7 cellular contexts compared by ENCODE assay signal in the genomic region with DNA sequence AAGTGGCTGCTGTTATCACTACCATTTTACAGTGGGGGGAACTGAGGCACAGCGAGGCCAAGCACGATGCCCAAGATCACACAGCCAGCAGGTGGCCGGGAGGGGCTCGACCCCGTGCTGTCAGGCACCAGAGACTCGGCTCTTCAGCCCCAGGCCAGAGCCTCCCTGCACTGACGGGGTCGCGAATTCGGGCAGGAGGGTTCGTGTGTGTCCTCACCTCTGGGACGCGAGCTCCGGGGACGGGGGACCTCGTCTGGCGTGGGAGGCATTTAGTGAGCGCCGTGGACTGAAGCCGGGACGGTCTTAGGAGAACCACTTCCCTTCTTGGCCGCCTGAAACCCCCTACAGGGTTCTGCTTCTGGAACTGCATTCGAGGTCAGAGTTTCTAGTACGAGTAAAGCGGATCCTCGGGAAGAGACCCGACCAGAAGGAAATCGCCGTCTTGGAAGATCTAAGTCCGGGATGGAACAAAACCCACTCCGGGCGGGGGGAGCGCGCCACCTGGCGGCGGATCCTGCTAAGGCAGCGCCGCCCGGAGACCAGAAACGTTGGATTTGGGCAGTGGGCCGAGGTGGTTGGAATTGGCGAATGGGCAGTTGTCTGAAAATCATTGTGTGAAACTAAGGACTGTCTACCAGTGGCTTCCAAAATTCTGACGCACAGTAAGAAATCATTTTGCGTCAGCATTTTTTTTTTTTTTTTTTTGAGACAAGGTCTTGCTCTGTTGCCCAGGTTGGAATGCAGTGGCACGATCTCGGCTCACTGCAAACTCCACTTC. TPM values are rescaled to one million over a fixed set of nuclear protein-coding genes. Genes with fewer than 3 reads are reported as not detected.
DNase-seq lines count a peak whose midpoint lies in the region; ATAC-seq, FAIRE-seq and TF ChIP-seq lines count a peak whose summit lies in the region.

No MANE protein-coding gene starts in this region.

- H3K36me3 ChIP-seq in breast epithelium (no peaks in the 10 kb centered on the region), iPS-20b (ENCODE audit: insufficient read depth, low read depth, low read length) (peaks cover 19% of the 10 kb centered on the region), skeletal muscle satellite cell (ENCODE audit: insufficient read depth, low read length) (no peaks in the 10 kb centered on the region)

- no peaks in the 10 kb centered on the region for H3K9me3 ChIP-seq in breast epithelium
- H3K9me3 ChIP-seq in iPS-20b (ENCODE audit: insufficient read depth, low read depth, low read length), result peaks cover 5% of the 10 kb centered on the region; the same call in 1 of the 2 replicates
- H3K9me3 ChIP-seq in skeletal muscle satellite cell (replicated peaks; ENCODE audit: low read length), result no peaks in the 10 kb centered on the region

- H3K4me3 ChIP-seq in WI38 (ENCODE audit: low read depth, low read length) (peak overlapping the region; percentile 65), breast epithelium (peak overlapping the region; percentile 38 to 67 (median 43)), iPS-20b (ENCODE audit: low read length) (peak overlapping the region; percentile 62), skeletal muscle satellite cell (ENCODE audit: low read length) (peak overlapping the region; percentile 70)

- peak overlapping the region; percentile 98 for H3K4me2 ChIP-seq in skeletal muscle satellite cell (ENCODE audit: low read length)

- H3K9ac ChIP-seq in iPS-20b (ENCODE audit: low read depth, low read length) (peak overlapping the region; percentile 63; the same call in 1 of the 2 replicates), skeletal muscle satellite cell (ENCODE audit: low read depth, low read length) (peak overlapping the region; percentile 38)

- no peak for TF ChIP-seq POLR2A in GM12891 (IDR thresholded peaks at IDR 0.05; ENCODE audit: low read depth, low read length)
- TF ChIP-seq POLR2A in breast epithelium (IDR thresholded peaks at IDR 0.05), result no peak

- no peaks in the 10 kb centered on the region for H3K27me3 ChIP-seq in breast epithelium
- H3K27me3 ChIP-seq in iPS-20b (ENCODE audit: insufficient read depth, low read length), result no peaks in the 10 kb centered on the region
- H3K27me3 ChIP-seq in skeletal muscle satellite cell (ENCODE audit: control insufficient read depth, insufficient read depth, low read length), result peaks cover 7% of the 10 kb centered on the region

- peak; percentile 65 for FAIRE-seq in GM12891 (lab: Jason Lieb, UNC)

- intact Hi-C loops in breast epithelium (cut with DNase I; ENCODE audit: low total_unique reads), result no loop called here

- H3K4me1 ChIP-seq in breast epithelium, result no peaks in the 10 kb centered on the region
- no peaks in the 10 kb centered on the region; the same call in 1 of the 2 replicates for H3K4me1 ChIP-seq in iPS-20b (ENCODE audit: insufficient read depth, low read length)
- H3K4me1 ChIP-seq in skeletal muscle satellite cell (ENCODE audit: control insufficient read depth, insufficient read depth, low read length), result peaks cover 10% of the 10 kb centered on the region

- TF ChIP-seq CTCF in WI38 (IDR thresholded peaks at IDR 0.05; ENCODE audit: low read depth, low read length), result peak; percentile 92
- TF ChIP-seq CTCF in breast epithelium (IDR thresholded peaks at IDR 0.05), result peak; percentile 90 to 96 (median 91)

- no peak for ATAC-seq in GM18909 (IDR thresholded peaks at IDR 0.05; ENCODE audit: poor library complexity, unreplicated experiment)

- H3K27ac ChIP-seq in breast epithelium, result peak overlapping the region in 1 of 2 donors; percentile 14
- H3K27ac ChIP-seq in iPS-20b (ENCODE audit: low read length), result no peak overlapping the region

- DNase-seq in GM12891 (ENCODE audit: insufficient read length, low spot score) (peak; percentile 57), NCI-H1694 treated with DMSO at 0.1 percent for 48 hours (lab: John Stamatoyannopoulos, UW) (peak; percentile 22), breast epithelium (ENCODE audit: low spot score in 2 of 2) (peak; percentile 66 to 79)

TF ChIP-seq in GM12891, 5 proteins besides CTCF, POLR2A, EP300 and RAD21:
- TF ChIP-seq SPI1 (IDR thresholded peaks at IDR 0.05; ENCODE audit: low read depth, low read length) (peak; percentile 57), PAX5 (IDR thresholded peaks at IDR 0.05; ENCODE audit: insufficient read depth, low read length, severe bottlenecking) (no peak)

RNA-seq across cellular contexts. Expression of a gene that starts 21.2 kb away (rescaled TPM):
- polyA plus RNA-seq in GM12891 (2012; ENCODE audit: low read depth, missing spikeins), result 0.12 TPM
- 1 to 10 TPM in 1 of 3 donors, under 1 TPM in 1, not detected in 1; 0.32 to 1.3 TPM for total RNA-seq in breast epithelium
- 0.22 and 0.25 TPM in 2 replicates for total RNA-seq in skeletal muscle satellite cell (2012; rRNA removed)

RNA-seq across cellular contexts. Expression of a gene that starts 34.2 kb away (rescaled TPM):
- 96.4 TPM for polyA plus RNA-seq in GM12891 (2012; ENCODE audit: low read depth, missing spikeins)
- total RNA-seq in breast epithelium, result 10 to 100 TPM; 18.4 to 71.4 (median 24.1) TPM
- total RNA-seq in skeletal muscle satellite cell (2012; rRNA removed), result 167 and 399 TPM in 2 replicates

RNA-seq across cellular contexts. Expression of a gene that starts 35.4 kb away (rescaled TPM):
- 34.7 TPM for polyA plus RNA-seq in GM12891 (2012; ENCODE audit: low read depth, missing spikeins)
- 10 to 100 TPM; 35.0 to 39.0 (median 35.8) TPM for total RNA-seq in breast epithelium
- total RNA-seq in skeletal muscle satellite cell (2012; rRNA removed), result 8.9 and 18.6 TPM in 2 replicates

Comparison
In these comparisons a context has a peak if more than half of its experiments do, and no peak if none do; other contexts are left out.
1. DNase-seq: peak in every context shown above with its lines; median percentile 72 in breast epithelium; 57 in GM12891; 22 in NCI-H1694 treated with DMSO at 0.1 percent for 48 hours.